ENCODE assay signal across 8 cellular contexts in genomic region chr5:76544268-76544926, GRCh38.
DNase-seq lines count a peak whose midpoint lies in the region; ATAC-seq and TF ChIP-seq lines count a peak whose summit lies in the region.

No MANE protein-coding gene starts in this region.

- no peaks in the 10 kb centered on the region for H3K36me3 Mint-ChIP-seq in CD8-positive, alpha-beta memory T cell
- no peaks in the 10 kb centered on the region for H3K36me3 Mint-ChIP-seq in activated naive CD8-positive, alpha-beta T cell

- H3K27me3 Mint-ChIP-seq in CD8-positive, alpha-beta memory T cell = no peaks in the 10 kb centered on the region
- no peaks in the 10 kb centered on the region for H3K27me3 Mint-ChIP-seq in activated naive CD8-positive, alpha-beta T cell

- intact Hi-C loops in left colon (cut with DNase I, micrococcal nuclease) = loop anchor here in 1 of 2 donors (10.0 kb wide), 1 partner anchor 140 kb away; the partner anchor contains the start of gene IQGAP2
- intact Hi-C loops in aorta (cut with DNase I) = no loop called here

- TF ChIP-seq CTCF in RWPE2 (IDR thresholded peaks at IDR 0.05; ENCODE audit: poor library complexity, severe bottlenecking) = peak; percentile 92

- H3K27ac Mint-ChIP-seq in CD8-positive, alpha-beta memory T cell = peak overlapping the region; percentile 90 to 99 (median 98)
- peak overlapping the region; percentile 84 for H3K27ac Mint-ChIP-seq in activated naive CD8-positive, alpha-beta T cell

- H3K9me3 Mint-ChIP-seq in CD8-positive, alpha-beta memory T cell = no peaks in the 10 kb centered on the region
- H3K9me3 Mint-ChIP-seq in activated naive CD8-positive, alpha-beta T cell (ENCODE audit: low read depth) = no peaks in the 10 kb centered on the region

- peak overlapping the region; percentile 37 for H3K4me3 ChIP-seq in CD8-positive, alpha-beta memory T cell (ENCODE audit: low read length)
- H3K4me3 ChIP-seq in RWPE2 (ENCODE audit: severe bottlenecking) (no peak overlapping the region), aorta (ENCODE audit: low read length in 2 of 2) (no peak overlapping the region)

- WGBS in aorta, 2 donors = 39 to 45% methylated on average over 4 of the region's 4 CpGs

- peak; percentile 26 to 69 (median 36) for DNase-seq in CD8-positive, alpha-beta memory T cell
- peak; percentile 31 for DNase-seq in H4 (ENCODE audit: low spot score)
- DNase-seq in RWPE2 (ENCODE audit: low spot score) = no peak
- peak; percentile 61 to 71 for DNase-seq in left colon
- DNase-seq in stimulated activated naive CD4-positive, alpha-beta T cell (lab: John Stamatoyannopoulos, UW) = peak; percentile 10 to 65 (median 42)
- DNase-seq in aorta = no peak
- DNase-seq in NOMO-1 treated with dmso at 0.1 percent for 144 hours (lab: John Stamatoyannopoulos, UW; ENCODE audit: unreplicated experiment) = no peak

- POLR2A ChIA-PET in CD8-positive, alpha-beta memory T cell (lab: Charles Lee) = interaction anchor here (0.7 to 3.1 kb wide), 2 partner anchors 141 to 218 kb away, joined by 3 to 58 read pairs; partner anchors contain the start of gene IQGAP2

- H3K9me3 ChIP-seq in CD8-positive, alpha-beta memory T cell (ENCODE audit: low read length) = no peaks in the 10 kb centered on the region
- no peaks in the 10 kb centered on the region for H3K9me3 ChIP-seq in RWPE2 (ENCODE audit: severe bottlenecking)
- peaks cover 3% of the 10 kb centered on the region for H3K9me3 ChIP-seq in aorta (ENCODE audit: control insufficient read depth, low read length)

- H3K36me3 ChIP-seq in CD8-positive, alpha-beta memory T cell (ENCODE audit: insufficient read depth, low read length) = no peaks in the 10 kb centered on the region
- H3K36me3 ChIP-seq in RWPE2 (ENCODE audit: low read depth) = no peaks in the 10 kb centered on the region
- H3K36me3 ChIP-seq in aorta (ENCODE audit: control insufficient read depth in 1 of 2, insufficient read depth in 2 of 2, low read length in 1 of 2) = no peaks in the 10 kb centered on the region

- H3K4me3 Mint-ChIP-seq in CD8-positive, alpha-beta memory T cell = peak overlapping the region; percentile 63 to 90 (median 80)
- peak overlapping the region; percentile 66 for H3K4me3 Mint-ChIP-seq in activated naive CD8-positive, alpha-beta T cell

- ATAC-seq in RWPE2 (ENCODE audit: low read depth) (peak; percentile 76), left colon (peak; percentile 85), aorta (ENCODE audit: low FRiP score) (no peak)

- H3K4me1 ChIP-seq in CD8-positive, alpha-beta memory T cell (ENCODE audit: insufficient read depth, low read length) = peaks cover 81% of the 10 kb centered on the region
- no peaks in the 10 kb centered on the region for H3K4me1 ChIP-seq in RWPE2 (ENCODE audit: insufficient read depth, poor library complexity, severe bottlenecking)
- H3K4me1 ChIP-seq in aorta (ENCODE audit: control insufficient read depth in 1 of 2, insufficient read depth in 2 of 2, low read length in 2 of 2) = no peaks in the 10 kb centered on the region

- CTCF ChIA-PET in CD8-positive, alpha-beta memory T cell (lab: Charles Lee) = interaction anchor here (0.7 to 3.7 kb wide), 17 partner anchors 15 to 288 kb away, joined by 3 to 70 read pairs (median 3); partner anchors contain the start of gene IQGAP2

- peaks cover 87 to 98% (median 96%) of the 10 kb centered on the region in 3 donors for H3K4me1 Mint-ChIP-seq in CD8-positive, alpha-beta memory T cell
- peaks cover 83% of the 10 kb centered on the region for H3K4me1 Mint-ChIP-seq in activated naive CD8-positive, alpha-beta T cell (ENCODE audit: low read depth)

- H3K27me3 ChIP-seq in CD8-positive, alpha-beta memory T cell (ENCODE audit: insufficient read depth, low read length, poor library complexity, severe bottlenecking) = no peaks in the 10 kb centered on the region
- H3K27me3 ChIP-seq in RWPE2 (ENCODE audit: insufficient read depth, poor library complexity, severe bottlenecking) (no peaks in the 10 kb centered on the region), aorta (ENCODE audit: control insufficient read depth in 1 of 2, insufficient read depth in 2 of 2, low read length in 1 of 2) (no peaks in the 10 kb centered on the region)

- H3K27ac ChIP-seq in CD8-positive, alpha-beta memory T cell (ENCODE audit: low read depth, low read length) = peak overlapping the region; percentile 87
- H3K27ac ChIP-seq in RWPE2 (ENCODE audit: poor library complexity, severe bottlenecking) (no peak overlapping the region), aorta (ENCODE audit: low read depth in 1 of 2, low read length in 2 of 2) (no peak overlapping the region)

Comparison
In these comparisons a context has a peak if more than half of its experiments do, and no peak if none do; other contexts are left out.
1. DNase-seq: peak in CD8-positive, alpha-beta memory T cell (5 of 5), H4 (single experiment), left colon (2 of 2) and stimulated activated naive CD4-positive, alpha-beta T cell (6 of 6); none in RWPE2 (single experiment), aorta (0 of 2) and NOMO-1 treated with dmso at 0.1 percent for 144 hours (single experiment).